In genomic region chr16:369866-370436, GRCh38 we compare ENCODE assay signal across 8 cellular contexts. TPM values are rescaled to one million over a fixed set of nuclear protein-coding genes. Genes with fewer than 3 reads are reported as not detected.
DNase-seq lines count a peak whose midpoint lies in the region; TF ChIP-seq lines count a peak whose summit lies in the region.

No MANE protein-coding gene starts in this region.

- intact Hi-C loops in testis (cut with DNase I; ENCODE audit: low total_unique reads), result no loop called here

- no peak for TF ChIP-seq POLR2A in testis (IDR thresholded peaks at IDR 0.05)

- peak; percentile 43 for DNase-seq in NCI-H2227 (lab: John Stamatoyannopoulos, UW; ENCODE audit: unreplicated experiment)
- DNase-seq in NCI-H2227 treated with DMSO at 0.1 percent for 48 hours (lab: John Stamatoyannopoulos, UW), result no peak
- peak; percentile 14 for DNase-seq in amniotic epithelial cell (ENCODE audit: low read depth)
- DNase-seq in iPS-NIHi7 (ENCODE audit: extremely low spot score), result peak; percentile 66
- DNase-seq in testis, result no peak
- no peak for DNase-seq in SHP77 (lab: John Stamatoyannopoulos, UW)
- DNase-seq in dedifferentiated amniotic fluid mesenchymal stem cell (ENCODE audit: extremely low spot score), result no peak
- DNase-seq in ecto neural progenitor cell (ENCODE audit: low spot score), result no peak

- no peaks in the 10 kb centered on the region for H3K9me3 ChIP-seq in testis

- no peak for TF ChIP-seq CTCF in testis (IDR thresholded peaks at IDR 0.05)

- no peaks in the 10 kb centered on the region for H3K27me3 ChIP-seq in testis

- H3K4me3 ChIP-seq in testis, result peak overlapping the region; percentile 29 to 54

- H3K4me1 ChIP-seq in testis, result peaks cover 27% of the 10 kb centered on the region

- H3K36me3 ChIP-seq in testis (ENCODE audit: low read depth, missing control alignments), result no peaks in the 10 kb centered on the region

- peak overlapping the region in 1 of 2 donors; percentile 79 for H3K27ac ChIP-seq in testis

- 14 to 20% methylated on average over 16 to 31 of the region's 44 CpGs for WGBS in testis, 2 donors

RNA-seq across cellular contexts. Expression of gene MRPL28, which starts 0.4 kb away (rescaled TPM):
- 100 to 1,000 TPM; 108 to 119 TPM for total RNA-seq in testis
- polyA plus RNA-seq in testis (ENCODE audit: insufficient read depth, low read depth, low replicate concordance), result 161 TPM

RNA-seq across cellular contexts. Expression of gene PGAP6, which starts 11.8 kb away (rescaled TPM):
- 100 to 1,000 TPM; 261 to 265 TPM for total RNA-seq in testis
- 121 TPM for polyA plus RNA-seq in testis (ENCODE audit: insufficient read depth, low read depth, low replicate concordance)

RNA-seq across cellular contexts. Expression of gene AXIN1, which starts 17.4 kb away (rescaled TPM):
- 10 to 100 TPM; 30.6 to 32.0 TPM for total RNA-seq in testis
- polyA plus RNA-seq in testis (ENCODE audit: insufficient read depth, low read depth, low replicate concordance), result 19.4 TPM

RNA-seq across cellular contexts. Expression of gene NME4, which starts 27.0 kb away (rescaled TPM):
- 100 to 1,000 TPM in 1 of 2 donors, 10 to 100 TPM in 1; 87.5 to 107 TPM for total RNA-seq in testis
- polyA plus RNA-seq in testis (ENCODE audit: insufficient read depth, low read depth, low replicate concordance), result 79.2 TPM

RNA-seq across cellular contexts. Expression of gene DECR2, which starts 31.7 kb away (rescaled TPM):
- total RNA-seq in testis, result 10 to 100 TPM; 52.2 to 56.1 TPM
- 33.2 TPM for polyA plus RNA-seq in testis (ENCODE audit: insufficient read depth, low read depth, low replicate concordance)

Comparison
In these comparisons a context has a peak if more than half of its experiments do, and no peak if none do; other contexts are left out.
1. DNase-seq: peak in NCI-H2227 (single experiment), amniotic epithelial cell (single experiment) and iPS-NIHi7 (single experiment); none in NCI-H2227 treated with DMSO at 0.1 percent for 48 hours (single experiment), testis (single experiment), SHP77 (0 of 2), dedifferentiated amniotic fluid mesenchymal stem cell (single experiment) and ecto neural progenitor cell (single experiment).